ENCODE assay signal across 11 cellular contexts in the genomic region with DNA sequence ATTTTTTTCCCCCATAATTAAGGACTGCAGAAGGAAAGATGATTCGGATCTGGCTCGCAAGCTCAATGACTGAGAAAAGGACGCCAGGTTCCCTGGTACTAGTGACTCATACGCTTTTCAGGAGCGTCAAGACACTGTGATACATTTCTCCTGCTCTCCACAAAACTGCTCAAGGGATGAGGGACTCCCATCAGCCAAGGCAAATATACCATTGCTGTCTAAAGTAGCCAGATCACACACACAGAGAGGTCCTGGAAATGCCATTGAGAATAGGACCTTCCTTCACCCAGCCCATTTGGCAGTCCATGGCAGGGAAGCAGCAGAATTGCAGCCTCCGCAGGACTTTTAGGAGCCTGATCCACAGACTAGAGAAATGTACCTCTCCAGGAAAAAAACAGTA.
DNase-seq lines count a peak whose midpoint lies in the region; TF ChIP-seq lines count a peak whose summit lies in the region.
"Had no signal": no experiment of that assay in that cellular context is flagged by ENCODE, and none has a peak within 500 bp of the region (broad histone marks: within the 10 kb centered on the region; RNA-seq: fewer than 3 reads in every experiment).

No MANE protein-coding gene starts in this region.

- WGBS in suprapubic skin: 32% methylated on average over 5 of the region's 6 CpGs

- peak overlapping the region; percentile 78 for H3K27ac ChIP-seq in suprapubic skin

- no peaks in the 10 kb centered on the region for H3K27me3 ChIP-seq in suprapubic skin

- H3K4me3 ChIP-seq in cardiac fibroblast (replicated peaks in 1 of 2; ENCODE audit: low read depth in 2 of 2, low read length in 2 of 2): no peak overlapping the region
- no peak overlapping the region for H3K4me3 ChIP-seq in suprapubic skin

- TF ChIP-seq POLR2A in suprapubic skin (IDR thresholded peaks at IDR 0.05): no peak

- DNase-seq in HT-29 (ENCODE audit: low spot score) (peak; percentile 47), cardiac fibroblast (ENCODE audit: low read depth in 2 of 2) (peak; percentile 56 to 86), kidney tubule cell (ENCODE audit: low spot score) (peak; percentile 63), suprapubic skin (ENCODE audit: low spot score in 2 of 2) (no peak), Kasumi-1 (lab: John Stamatoyannopoulos, UW) (no peak), NCI-H774 (lab: John Stamatoyannopoulos, UW) (no peak), UCSD-AML1 (lab: John Stamatoyannopoulos, UW; ENCODE audit: unreplicated experiment) (no peak)
- no peak for DNase-seq in stimulated activated CD4-positive, alpha-beta T cell treated with anti-CD3 and anti-CD28 coated beads, Interleukin-4, amount 100 ng/mL, for 1 hour
- DNase-seq: activated naive CD4-positive, alpha-beta T cell treated with anti-CD3 and anti-CD28 coated beads, Interleukin-2, amount 10 ng/mL, durations not matched to agents 7 days and 5 days; NCI-H2227 treated with DMSO at 0.1 percent for 48 hours; stimulated activated CD4-positive, alpha-beta T cell treated with anti-CD3 and anti-CD28 coated beads, Interleukin-12 subunit alpha, Interleukin-12 subunit beta, amount 100 ng/mL, for 4 hours had no signal

- no peak for TF ChIP-seq CTCF in cardiac fibroblast (IDR thresholded peaks at IDR 0.05; ENCODE audit: low read depth, low read length)
- TF ChIP-seq CTCF in suprapubic skin (IDR thresholded peaks at IDR 0.05): no peak

- H3K4me1 ChIP-seq in suprapubic skin: peaks cover 41% of the 10 kb centered on the region

- TF ChIP-seq EP300 in suprapubic skin (IDR thresholded peaks at IDR 0.05): no peak

- H3K9me3 ChIP-seq in suprapubic skin: no peaks in the 10 kb centered on the region

- no peaks in the 10 kb centered on the region for H3K36me3 ChIP-seq in suprapubic skin

Comparison
In these comparisons a context has a peak if more than half of its experiments do, and no peak if none do; other contexts are left out.
1. DNase-seq: peak in HT-29 (single experiment), cardiac fibroblast (2 of 2) and kidney tubule cell (single experiment); none in suprapubic skin (0 of 2), Kasumi-1 (0 of 2), NCI-H774 (single experiment), UCSD-AML1 (single experiment) and stimulated activated CD4-positive, alpha-beta T cell treated with anti-CD3 and anti-CD28 coated beads, Interleukin-4, amount 100 ng/mL, for 1 hour (single experiment).